In genomic region chr11:762421-763072, GRCh38 we compare ENCODE assay signal across 1 cellular context.
TF ChIP-seq lines count a peak whose summit lies in the region.

No MANE protein-coding gene starts in this region.

TF ChIP-seq in A549, 52 proteins besides CTCF, POLR2A, EP300 and RAD21 (continued from another document):
- peak; percentile 70 for TF ChIP-seq PBX3 (IDR thresholded peaks at IDR 0.05)
- no peak for TF ChIP-seq MAZ (IDR thresholded peaks at IDR 0.05; ENCODE audit: borderline replicate concordance, low read depth, low read length)
- TF ChIP-seq MAX (IDR thresholded peaks at IDR 0.05), result peak; percentile 80
TF ChIP-seq in A549: peak in this region for 6.
